In genomic region chr6:163085861-163086562, GRCh38 we compare ENCODE assay signal across 20 cellular contexts.
DNase-seq lines count a peak whose midpoint lies in the region; ATAC-seq and TF ChIP-seq lines count a peak whose summit lies in the region.
"Had no signal": no experiment of that assay in that cellular context is flagged by ENCODE, and none has a peak within 500 bp of the region (broad histone marks: within the 10 kb centered on the region; RNA-seq: fewer than 3 reads in every experiment).

No MANE protein-coding gene starts in this region.

- H3K4me3 Mint-ChIP-seq in nephron progenitor cell (no peak overlapping the region), endothelial cell (ENCODE audit: unreplicated experiment) (no peak overlapping the region)
- H3K4me3 Mint-ChIP-seq: CD8-positive, alpha-beta T cell; IgD-negative memory B cell had no signal

- H3K9me3 ChIP-seq in right atrium auricular region = no peaks in the 10 kb centered on the region
- no peaks in the 10 kb centered on the region for H3K9me3 ChIP-seq in heart left ventricle
- H3K9me3 ChIP-seq: BLaER1 had no signal

- H3K9me3 Mint-ChIP-seq in nephron progenitor cell = no peaks in the 10 kb centered on the region
- no peaks in the 10 kb centered on the region for H3K9me3 Mint-ChIP-seq in endothelial cell (ENCODE audit: unreplicated experiment)
- H3K9me3 Mint-ChIP-seq: CD8-positive, alpha-beta T cell; IgD-negative memory B cell had no signal

- no peak for TF ChIP-seq POLR2A in heart left ventricle (IDR thresholded peaks at IDR 0.05)

- no peaks in the 10 kb centered on the region for H3K4me1 ChIP-seq in right atrium auricular region
- peaks cover 0 to 13% (median 0%) of the 10 kb centered on the region in 12 donors for H3K4me1 ChIP-seq in heart left ventricle
- H3K4me1 ChIP-seq: BLaER1 had no signal

- peak; percentile 85 for ATAC-seq in Right ventricle myocardium inferior
- ATAC-seq in heart left ventricle = peak; percentile 83 to 89 (median 85)
- no peak for ATAC-seq in HG03108 (IDR thresholded peaks at IDR 0.05; ENCODE audit: unreplicated experiment)
- no peak for ATAC-seq in activated CD4-positive, CD25-positive, alpha-beta regulatory T cell treated with anti-CD3 and anti-CD28 coated beads, Interleukin-2, amount 50 U/mL, for 24 hours
- no peak for ATAC-seq in GM21381 (IDR thresholded peaks at IDR 0.05; ENCODE audit: unreplicated experiment)
- ATAC-seq: CD8-positive, alpha-beta T cell had no signal

- H3K27ac ChIP-seq in right atrium auricular region = peak overlapping the region in 1 of 2 donors; percentile 41
- H3K27ac ChIP-seq in heart left ventricle = peak overlapping the region; percentile 6 to 74 (median 62)
- H3K27ac ChIP-seq: BLaER1, GM23248, HL-60 had no signal

- 44 to 66% (median 62%) methylated on average over 7 of the region's 7 CpGs for WGBS in heart left ventricle, 4 donors

- no peak for TF ChIP-seq CTCF in right atrium auricular region (IDR thresholded peaks at IDR 0.05)
- TF ChIP-seq CTCF in heart left ventricle (IDR thresholded peaks at IDR 0.05) = no peak
- TF ChIP-seq CTCF in nephron progenitor cell (IDR thresholded peaks at IDR 0.05) = no peak
- no peak for TF ChIP-seq CTCF in endothelial cell (IDR thresholded peaks at IDR 0.05; ENCODE audit: unreplicated experiment)

- H3K27me3 Mint-ChIP-seq in nephron progenitor cell (ENCODE audit: low read depth, poor library complexity) (peaks cover 6% of the 10 kb centered on the region), endothelial cell (ENCODE audit: unreplicated experiment) (peaks cover 2% of the 10 kb centered on the region)

- H3K36me3 Mint-ChIP-seq in nephron progenitor cell (ENCODE audit: low read depth) (no peaks in the 10 kb centered on the region), endothelial cell (ENCODE audit: low read depth, unreplicated experiment) (peaks cover 6% of the 10 kb centered on the region)
- H3K36me3 Mint-ChIP-seq: CD8-positive, alpha-beta T cell; IgD-negative memory B cell had no signal

- H3K36me3 ChIP-seq in right atrium auricular region (no peaks in the 10 kb centered on the region), heart left ventricle (no peaks in the 10 kb centered on the region)
- H3K36me3 ChIP-seq: BLaER1 had no signal

- peaks cover 21% of the 10 kb centered on the region for H3K4me1 Mint-ChIP-seq in nephron progenitor cell
- H3K4me1 Mint-ChIP-seq in endothelial cell (ENCODE audit: unreplicated experiment) = peaks cover 31% of the 10 kb centered on the region
- H3K4me1 Mint-ChIP-seq: IgD-negative memory B cell had no signal

- H3K27ac Mint-ChIP-seq in nephron progenitor cell = peak overlapping the region; percentile 37
- no peak overlapping the region for H3K27ac Mint-ChIP-seq in endothelial cell (ENCODE audit: unreplicated experiment)
- H3K27ac Mint-ChIP-seq: CD8-positive, alpha-beta T cell; IgD-negative memory B cell had no signal

- intact Hi-C loops in Right ventricle myocardium inferior (cut with DNase I) = loop anchor here (5.0 kb wide), 1 partner anchor 331 kb away; no protein-coding TSS in a partner anchor
- intact Hi-C loops in heart left ventricle (cut with DNase I) = no loop called here

- no peak for DNase-seq in Right ventricle myocardium inferior (ENCODE audit: missing footprints)
- DNase-seq in right atrium auricular region (ENCODE audit: low spot score) = no peak
- no peak for DNase-seq in heart left ventricle
- DNase-seq in nephron progenitor cell = no peak
- no peak for DNase-seq in endothelial cell (ENCODE audit: low spot score)
- DNase-seq: CD8-positive, alpha-beta T cell; DMS79; GM23248; HCEC 1CT; Kasumi-1; MM.1S; NCI-H1092 treated with DMSO at 0.1 percent for 48 hours; NCI-H226; RPMI8226 had no signal

- H3K27me3 ChIP-seq in right atrium auricular region (no peaks in the 10 kb centered on the region), heart left ventricle (no peaks in the 10 kb centered on the region)
- H3K27me3 ChIP-seq: BLaER1 had no signal

- H3K4me3 ChIP-seq in right atrium auricular region (no peak overlapping the region), heart left ventricle (peak overlapping the region in 2 of 12 donors; percentile 34 to 42)
- H3K4me3 ChIP-seq: BLaER1, GM23248 had no signal

Comparison
In these comparisons a context has a peak if more than half of its experiments do, and no peak if none do; other contexts are left out.
1. ATAC-seq: peak in Right ventricle myocardium inferior (single experiment) and heart left ventricle (4 of 4); none in HG03108 (single experiment), activated CD4-positive, CD25-positive, alpha-beta regulatory T cell treated with anti-CD3 and anti-CD28 coated beads, Interleukin-2, amount 50 U/mL, for 24 hours (0 of 2) and GM21381 (single experiment).